8 cellular contexts compared by ENCODE assay signal in genomic region chr9:110579763-110580255, GRCh38. TPM values are rescaled to one million over a fixed set of nuclear protein-coding genes. Genes with fewer than 3 reads are reported as not detected.
A peak's percentile ranks its signal among the peaks of the same experiment; 100 is the strongest.
DNase-seq lines count a peak whose midpoint lies in the region; ATAC-seq and TF ChIP-seq lines count a peak whose summit lies in the region.
"Had no signal": no experiment of that assay in that cellular context is flagged by ENCODE, and none has a peak within 500 bp of the region (broad histone marks: within the 10 kb centered on the region; RNA-seq: fewer than 3 reads in every experiment).

No MANE protein-coding gene starts in this region.

- 6% methylated on average over 16 of the region's 16 CpGs for WGBS in right lobe of liver (ENCODE audit: insufficient coverage, low coverage, low lambda C conversion rate, missing lambda C conversion rate)

- no peak for TF ChIP-seq POLR2A in right lobe of liver (IDR thresholded peaks at IDR 0.05)

- peak overlapping the region; percentile 62 for H3K27ac ChIP-seq in colonic mucosa
- H3K27ac ChIP-seq in right lobe of liver = peak overlapping the region in 1 of 3 donors; percentile 45
- peak overlapping the region; percentile 46 to 59 for H3K27ac ChIP-seq in tibial artery

- DNase-seq in HuH-7 (ENCODE audit: low spot score) = peak; percentile 42
- DNase-seq in colonic mucosa = no peak
- DNase-seq in right lobe of liver = no peak
- DNase-seq in tibial artery = peak in 1 of 2 donors; percentile 64
- DNase-seq in activated CD4-positive, alpha-beta T cell treated with anti-CD3 and anti-CD28 coated beads for 48 hours = no peak

- TF ChIP-seq CTCF in colonic mucosa (IDR thresholded peaks at IDR 0.05) = no peak
- no peak for TF ChIP-seq CTCF in right lobe of liver (IDR thresholded peaks at IDR 0.05)
- no peak for TF ChIP-seq CTCF in tibial artery (IDR thresholded peaks at IDR 0.05)

- intact Hi-C loops in colonic mucosa (cut with DNase I) (no loop called here), right lobe of liver (cut with DNase I) (no loop called here), tibial artery (cut with DNase I; ENCODE audit: low total_unique reads) (no loop called here)

- peak overlapping the region in 1 of 2 donors; percentile 46 for H3K9ac ChIP-seq in colonic mucosa (ENCODE audit: low read depth in 2 of 2, low read length in 2 of 2)

- H3K27me3 ChIP-seq in colonic mucosa (peaks cover 25% of the 10 kb centered on the region), right lobe of liver (peaks cover 0 to 14% of the 10 kb centered on the region in 2 donors), tibial artery (peaks cover 0 to 6% of the 10 kb centered on the region in 2 donors)

- ATAC-seq in right lobe of liver (no peak), GM21737 (IDR thresholded peaks at IDR 0.05; ENCODE audit: unreplicated experiment) (no peak), HG03039 (IDR thresholded peaks at IDR 0.05; ENCODE audit: unreplicated experiment) (no peak)

- H3K4me1 ChIP-seq in colonic mucosa = no peaks in the 10 kb centered on the region
- peaks cover 0 to 7% (median 0%) of the 10 kb centered on the region in 4 donors for H3K4me1 ChIP-seq in right lobe of liver
- H3K4me1 ChIP-seq in tibial artery = peaks cover 0 to 27% (median 8%) of the 10 kb centered on the region in 4 donors

- H3K9me3 ChIP-seq in colonic mucosa = no peaks in the 10 kb centered on the region
- no peaks in the 10 kb centered on the region for H3K9me3 ChIP-seq in right lobe of liver
- H3K9me3 ChIP-seq in tibial artery = no peaks in the 10 kb centered on the region

- H3K36me3 ChIP-seq in colonic mucosa = no peaks in the 10 kb centered on the region
- no peaks in the 10 kb centered on the region for H3K36me3 ChIP-seq in right lobe of liver
- H3K36me3 ChIP-seq in tibial artery = no peaks in the 10 kb centered on the region

- H3K4me3 ChIP-seq in colonic mucosa (peak overlapping the region; percentile 29), right lobe of liver (peak overlapping the region; percentile 25 to 45 (median 37)), tibial artery (peak overlapping the region; percentile 53 to 62)

RNA-seq across cellular contexts. Expression of gene SVEP1, which starts 0.3 kb away (rescaled TPM):
- 1 to 10 TPM; 2.1 to 9.7 TPM for total RNA-seq in colonic mucosa
- 1 to 10 TPM; 1.6 to 7.8 (median 4.6) TPM for total RNA-seq in right lobe of liver
- total RNA-seq: T-helper 1 cell treated with Interleukin-12 subunit alpha and Interleukin-12 subunit beta and Interleukin-4 antibody, amounts not matched to agents 30 ng/mL and 1 ng/mL, for 36 hours had no signal
